In genomic region chr3:172152869-172153268, GRCh38 we compare ENCODE assay signal across 8 cellular contexts.
DNase-seq lines count a peak whose midpoint lies in the region; ATAC-seq and TF ChIP-seq lines count a peak whose summit lies in the region.

No MANE protein-coding gene starts in this region.

- no peak for TF ChIP-seq POLR2A in esophagus squamous epithelium (IDR thresholded peaks at IDR 0.05)

- H3K4me1 Mint-ChIP-seq in CD14-positive monocyte: peaks cover 68% of the 10 kb centered on the region

- no peak for TF ChIP-seq CTCF in CD14-positive monocyte (IDR thresholded peaks at IDR 0.05)
- TF ChIP-seq CTCF in esophagus squamous epithelium (IDR thresholded peaks at IDR 0.05): no peak
- TF ChIP-seq CTCF in omental fat pad (IDR thresholded peaks at IDR 0.05): no peak

- H3K9me3 Mint-ChIP-seq in CD14-positive monocyte: no peaks in the 10 kb centered on the region

- no peaks in the 10 kb centered on the region for H3K9me3 ChIP-seq in esophagus squamous epithelium

- peak overlapping the region; percentile 70 to 93 (median 85) for H3K27ac ChIP-seq in esophagus squamous epithelium

- no peak for DNase-seq in CD14-positive monocyte (ENCODE audit: low spot score)
- peak; percentile 86 for DNase-seq in RPMI7951 (ENCODE audit: low read depth)
- DNase-seq in esophagus squamous epithelium (lab: John Stamatoyannopoulos, UW): no peak
- no peak for DNase-seq in omental fat pad (ENCODE audit: low spot score)
- no peak for DNase-seq in D341Med (ENCODE audit: low spot score)
- no peak for DNase-seq in dedifferentiated amniotic fluid mesenchymal stem cell (ENCODE audit: extremely low spot score)
- DNase-seq in activated CD8-positive, alpha-beta memory T cell treated with anti-CD3 and anti-CD28 coated beads, Interleukin-2, amount 50 U/mL, for 48 hours: no peak

- H3K4me1 ChIP-seq in esophagus squamous epithelium: peaks cover 20 to 64% (median 48%) of the 10 kb centered on the region in 3 donors

- ATAC-seq in omental fat pad (ENCODE audit: low FRiP score): peak; percentile 22
- ATAC-seq in GM19351 (IDR thresholded peaks at IDR 0.05; ENCODE audit: unreplicated experiment): no peak

- H3K4me3 ChIP-seq in esophagus squamous epithelium: peak overlapping the region in 1 of 4 donors; percentile 5

- peak overlapping the region; percentile 55 to 76 for H3K4me3 Mint-ChIP-seq in CD14-positive monocyte

- peaks cover 18 to 29% of the 10 kb centered on the region in 2 donors for H3K36me3 Mint-ChIP-seq in CD14-positive monocyte

- H3K36me3 ChIP-seq in esophagus squamous epithelium: no peaks in the 10 kb centered on the region

- intact Hi-C loops in CD14-positive monocyte (cut with micrococcal nuclease) (no loop called here), esophagus squamous epithelium (cut with DNase I) (no loop called here)

- peaks cover 0 to 2% (median 0%) of the 10 kb centered on the region in 3 donors for H3K27me3 Mint-ChIP-seq in CD14-positive monocyte (ENCODE audit: low read depth in 3 of 3)

- no peaks in the 10 kb centered on the region for H3K27me3 ChIP-seq in esophagus squamous epithelium

- peak overlapping the region; percentile 90 to 96 (median 94) for H3K27ac Mint-ChIP-seq in CD14-positive monocyte

- WGBS in esophagus squamous epithelium, 2 donors: 24 to 25% methylated on average over 7 of the region's 7 CpGs
